In genomic region chr14:100610511-100611217, GRCh38 we compare ENCODE assay signal across 15 cellular contexts. TPM values are rescaled to one million over a fixed set of nuclear protein-coding genes. Genes with fewer than 3 reads are reported as not detected.
DNase-seq lines count a peak whose midpoint lies in the region; ATAC-seq, FAIRE-seq and TF ChIP-seq lines count a peak whose summit lies in the region.
"Had no signal": no experiment of that assay in that cellular context is flagged by ENCODE, and none has a peak within 500 bp of the region (broad histone marks: within the 10 kb centered on the region; RNA-seq: fewer than 3 reads in every experiment).

No MANE protein-coding gene starts in this region.

- no peak for TF ChIP-seq RAD21 in A549 (conservative IDR thresholded peaks at IDR 0.05 in 1 of 2, IDR thresholded peaks at IDR 0.05 in 1 of 2)

- TF ChIP-seq EP300 in A549 (IDR thresholded peaks at IDR 0.05): no peak

- CTCF ChIA-PET in A549 (lab: Yijun Ruan, JAX): interaction anchor here (0.8 to 1.5 kb wide), 3 partner anchors 17 to 72 kb away, joined by 3 to 4 read pairs (median 3); no protein-coding TSS in a partner anchor
- CTCF ChIA-PET in PC-3 (lab: Charles Lee): no interaction called here

- no peak overlapping the region for H2AFZ ChIP-seq in PC-3 (ENCODE audit: low read length)

- H3K27ac ChIP-seq in A549 (0 out of 6 replicates have a peak overlapping the region, but pooled peaks of 1 of the 2 experiments have one; percentile 21), PC-3 (ENCODE audit: low read length) (no peak overlapping the region), coronary artery (no peak overlapping the region)
- H3K27ac ChIP-seq: BLaER1 treated with 17β-estradiol and CSF1 and Interleukin-3, amounts not matched to agents 10 nM and 100 nM had no signal

- H3K4me3 ChIP-seq in A549: no peak overlapping the region
- H3K4me3 ChIP-seq in PC-3 (ENCODE audit: low read length): no peak overlapping the region
- no peak overlapping the region for H3K4me3 ChIP-seq in coronary artery
- H3K4me3 ChIP-seq: BLaER1 treated with 17β-estradiol and CSF1 and Interleukin-3, amounts not matched to agents 10 nM and 100 nM had no signal

- H3K79me2 ChIP-seq in PC-3 (ENCODE audit: low read length): no peaks in the 10 kb centered on the region

- BruUV-seq in PC-3 (replicated peaks; lab: Mats Ljungman, UMichigan): no TSS peak

- no peak overlapping the region for H3K4me2 ChIP-seq in A549
- H3K4me2 ChIP-seq in PC-3 (ENCODE audit: low read length): no peak overlapping the region

- no peaks in the 10 kb centered on the region for H3K4me1 Mint-ChIP-seq in activated T-helper 17 cell treated with anti-CD3 and anti-CD28 coated beads, Interleukin-2, amount 50 U/mL, for 72 hours
- H3K4me1 Mint-ChIP-seq: naive thymus-derived CD8-positive, alpha-beta T cell; T-cell had no signal

- POLR2A ChIA-PET in A549 (lab: Yijun Ruan, JAX): no interaction called here
- POLR2A ChIA-PET in PC-3 (lab: Charles Lee; ENCODE audit: unreplicated experiment): interaction anchor here (0.5 kb wide), 1 partner anchor 222 kb away, joined by 4 read pairs; no protein-coding TSS in a partner anchor

- no peaks in the 10 kb centered on the region for H3K9me3 Mint-ChIP-seq in activated T-helper 17 cell treated with anti-CD3 and anti-CD28 coated beads, Interleukin-2, amount 50 U/mL, for 72 hours
- H3K9me3 Mint-ChIP-seq: naive thymus-derived CD8-positive, alpha-beta T cell; T-cell had no signal

- H3K9me3 ChIP-seq in A549 (no peaks in the 10 kb centered on the region), PC-3 (ENCODE audit: low read length) (no peaks in the 10 kb centered on the region)
- H3K9me3 ChIP-seq: BLaER1 treated with 17β-estradiol and CSF1 and Interleukin-3, amounts not matched to agents 10 nM and 100 nM had no signal

- DNase-seq in A549 (ENCODE audit: low read depth in 1 of 2, low spot score in 1 of 2) (peak; percentile 34 to 52), ELR (ENCODE audit: low read depth) (peak; percentile 60), PC-3 (peak; percentile 70), NCI-H82 treated with DMSO at 0.1 percent for 48 hours (lab: John Stamatoyannopoulos, UW; ENCODE audit: unreplicated experiment) (no peak), GDM1 (lab: John Stamatoyannopoulos, UW) (no peak), coronary artery (ENCODE audit: low spot score) (no peak)
- DNase-seq: activated CD4-positive, alpha-beta T cell treated with anti-CD3 and anti-CD28 coated beads for 4 hours; naive thymus-derived CD8-positive, alpha-beta T cell; NCI-H1436; NCI-H774; T-cell had no signal

- H3K4me1 ChIP-seq in A549: no peaks in the 10 kb centered on the region
- H3K4me1 ChIP-seq in PC-3 (ENCODE audit: insufficient read depth, low read length): no peaks in the 10 kb centered on the region

- no peaks in the 10 kb centered on the region for H3K36me3 Mint-ChIP-seq in activated T-helper 17 cell treated with anti-CD3 and anti-CD28 coated beads, Interleukin-2, amount 50 U/mL, for 72 hours (ENCODE audit: low read depth)
- H3K36me3 Mint-ChIP-seq: naive thymus-derived CD8-positive, alpha-beta T cell; T-cell had no signal

- no peaks in the 10 kb centered on the region for H4K20me1 ChIP-seq in PC-3 (ENCODE audit: low read length)
- H4K20me1 ChIP-seq: BLaER1 treated with 17β-estradiol and CSF1 and Interleukin-3, amounts not matched to agents 10 nM and 100 nM had no signal

- no peaks in the 10 kb centered on the region for H3K36me3 ChIP-seq in PC-3 (ENCODE audit: low read depth, low read length)
- H3K36me3 ChIP-seq: BLaER1 treated with 17β-estradiol and CSF1 and Interleukin-3, amounts not matched to agents 10 nM and 100 nM had no signal

- H3K27me3 ChIP-seq in PC-3 (ENCODE audit: low read length): no peaks in the 10 kb centered on the region
- H3K27me3 ChIP-seq: BLaER1 treated with 17β-estradiol and CSF1 and Interleukin-3, amounts not matched to agents 10 nM and 100 nM had no signal

- no peaks in the 10 kb centered on the region for H3K9me2 ChIP-seq in PC-3 (replicated peaks; ENCODE audit: low read length)

- no peak for TF ChIP-seq POLR2A in A549 (IDR thresholded peaks at IDR 0.05; ENCODE audit: low read length)

- no peaks in the 10 kb centered on the region for H3F3A ChIP-seq in PC-3 (ENCODE audit: low read length, unreplicated experiment)

- no peak for FAIRE-seq in A549 (lab: Jason Lieb, UNC)
- FAIRE-seq: endometrium had no signal

- H3K27ac Mint-ChIP-seq in activated T-helper 17 cell treated with anti-CD3 and anti-CD28 coated beads, Interleukin-2, amount 50 U/mL, for 72 hours: no peak overlapping the region
- H3K27ac Mint-ChIP-seq: naive thymus-derived CD8-positive, alpha-beta T cell; T-cell had no signal

- TF ChIP-seq CTCF in A549 (IDR thresholded peaks at IDR 0.05): no peak
- TF ChIP-seq CTCF in PC-3 (conservative IDR thresholded peaks at IDR 0.05; ENCODE audit: low read depth, low read length): no peak
- no peak for TF ChIP-seq CTCF in coronary artery (IDR thresholded peaks at IDR 0.05)

- 42% methylated on average over 13 of the region's 14 CpGs for WGBS in A549 (ENCODE audit: missing lambda C conversion rate)

- no peak overlapping the region for H3K9ac ChIP-seq in PC-3 (ENCODE audit: low read length)
- H3K9ac ChIP-seq: BLaER1 treated with 17β-estradiol and CSF1 and Interleukin-3, amounts not matched to agents 10 nM and 100 nM had no signal

- intact Hi-C loops in PC-3 (cut with micrococcal nuclease): no loop called here

- ATAC-seq in A549: peak; percentile 71 to 79; a peak in 5 of 6 replicates
- ATAC-seq in PC-3: peak; percentile 96
- ATAC-seq in esophagus mucosa: peak; percentile 21
- ATAC-seq in activated T-helper 17 cell treated with anti-CD3 and anti-CD28 coated beads, Interleukin-2, amount 50 U/mL, for 72 hours (replicated peaks): no peak
- ATAC-seq: naive thymus-derived CD8-positive, alpha-beta T cell; T-cell had no signal

- H3K4me3 Mint-ChIP-seq in activated T-helper 17 cell treated with anti-CD3 and anti-CD28 coated beads, Interleukin-2, amount 50 U/mL, for 72 hours: no peak overlapping the region
- H3K4me3 Mint-ChIP-seq: naive thymus-derived CD8-positive, alpha-beta T cell; T-cell had no signal

- H3K27me3 Mint-ChIP-seq in activated T-helper 17 cell treated with anti-CD3 and anti-CD28 coated beads, Interleukin-2, amount 50 U/mL, for 72 hours: peaks cover 4% of the 10 kb centered on the region

TF ChIP-seq in A549, 52 proteins besides CTCF, POLR2A, EP300 and RAD21 (continues in another document):
- TF ChIP-seq E2F6 (IDR thresholded peaks at IDR 0.05; ENCODE audit: borderline replicate concordance, low read depth): no peak
- TF ChIP-seq CBX8 (IDR thresholded peaks at IDR 0.05): no peak
- no peak for TF ChIP-seq FOSB (CRISPR knock-in tag; IDR thresholded peaks at IDR 0.05)
- TF ChIP-seq CEBPB (IDR thresholded peaks at IDR 0.05): no peak
- TF ChIP-seq CBX2 (IDR thresholded peaks at IDR 0.05; ENCODE audit: borderline replicate concordance, low read depth): no peak
- no peak for TF ChIP-seq ZNF302 (CRISPR knock-in tag; IDR thresholded peaks at IDR 0.05)
- TF ChIP-seq ATOH8 (CRISPR knock-in tag; IDR thresholded peaks at IDR 0.05; ENCODE audit: low read depth): no peak
- no peak for TF ChIP-seq ZC3H11A (IDR thresholded peaks at IDR 0.05)
- no peak for TF ChIP-seq FOSL2 (IDR thresholded peaks at IDR 0.05)
- TF ChIP-seq FOSL2 (CRISPR knock-in tag; IDR thresholded peaks at IDR 0.05): no peak
- no peak for TF ChIP-seq HEYL (CRISPR knock-in tag; IDR thresholded peaks at IDR 0.05)
- no peak for TF ChIP-seq RNF2 (IDR thresholded peaks at IDR 0.05; ENCODE audit: borderline replicate concordance, low read depth)
- no peak for TF ChIP-seq RARB (CRISPR knock-in tag; IDR thresholded peaks at IDR 0.05)
- no peak for TF ChIP-seq HOXA7 (CRISPR knock-in tag; IDR thresholded peaks at IDR 0.05)

RNA-seq across cellular contexts. Expression of gene BEGAIN, which starts 23.4 kb away (rescaled TPM):
- polyA plus RNA-seq in A549 (2011; rRNA removed): 1.4 and 1.5 TPM in 2 replicates
- 1.3 and 1.8 TPM in 2 replicates for polyA plus RNA-seq in A549 (2012; cell fraction: cytosol; rRNA removed)
- 4.1 and 5.1 TPM in 2 replicates for polyA plus RNA-seq in A549 (2012; cell fraction: nucleus; rRNA removed)
- polyA plus RNA-seq in A549 (2017; fragmentation: RNase III; extraction: RNeasy Plus Mini Kit Qiagen cat#74134 plus additional on column Dnase treatment): 1.9 to 3.7 TPM (median 2.3 TPM) in 3 replicates
- 0.54 and 1.1 TPM in 2 replicates for polyA minus RNA-seq in A549 (2011; rRNA and poly(A)+ RNA removed)
- total RNA-seq in PC-3 (2014; rRNA removed): 3.5 and 3.8 TPM in 2 replicates
- 0.68 TPM for total RNA-seq in esophagus mucosa
- total RNA-seq in activated T-helper 17 cell treated with anti-CD3 and anti-CD28 coated beads, Interleukin-2, amount 50 U/mL, for 72 hours: 1 to 10 TPM; 2.1 to 2.4 TPM

Comparison
In these comparisons a context has a peak if more than half of its experiments do, and no peak if none do; other contexts are left out.
1. DNase-seq: peak in A549 (2 of 2), ELR (single experiment) and PC-3 (single experiment); none in NCI-H82 treated with DMSO at 0.1 percent for 48 hours (single experiment), GDM1 (single experiment) and coronary artery (single experiment).